ENCODE assay signal across 9 cellular contexts in the genomic region with DNA sequence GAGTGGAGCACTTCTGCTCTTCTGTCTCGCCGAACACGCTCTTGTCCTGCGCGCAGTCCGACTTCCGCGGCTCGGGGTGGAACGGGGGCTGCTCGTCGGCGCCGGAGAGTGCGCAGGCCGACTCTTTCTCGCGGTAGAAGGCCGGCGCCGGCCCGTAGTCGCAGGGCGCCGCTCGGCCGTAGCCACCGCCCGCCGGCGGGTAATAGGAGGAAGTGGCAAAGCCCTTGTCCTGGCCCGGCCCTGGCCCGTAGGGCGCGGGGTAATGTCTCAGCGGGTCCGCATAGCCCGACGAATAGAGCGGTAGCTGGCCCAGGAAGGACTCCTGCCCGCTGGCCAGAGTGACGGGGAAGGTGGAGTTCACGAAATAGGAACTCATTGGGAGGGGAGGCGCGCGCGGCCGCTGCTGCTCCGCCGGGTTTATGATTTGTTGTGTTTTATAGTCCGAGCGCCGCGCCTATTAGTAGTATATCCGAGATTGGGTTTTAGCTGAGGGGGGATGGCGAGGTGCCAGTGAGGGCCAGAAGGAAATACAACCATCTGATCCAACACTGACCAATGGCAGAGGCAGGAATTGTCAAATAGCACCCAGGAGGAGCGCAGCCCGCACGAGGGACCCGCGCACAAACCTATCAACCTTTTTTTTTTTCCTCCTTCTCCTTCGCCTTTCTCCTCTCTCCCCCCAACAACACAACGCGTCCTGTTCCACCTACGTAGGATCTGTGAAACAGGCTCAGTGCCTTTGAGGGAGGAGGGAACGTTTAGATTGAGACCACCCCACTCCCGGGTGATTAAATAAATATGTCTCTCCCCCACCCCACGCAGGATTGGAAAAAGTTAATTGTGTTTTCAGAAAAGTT. TPM values are rescaled to one million over a fixed set of nuclear protein-coding genes. Genes with fewer than 3 reads are reported as not detected.
A peak's percentile ranks its signal among the peaks of the same experiment; 100 is the strongest.
DNase-seq lines count a peak whose midpoint lies in the region; ATAC-seq and TF ChIP-seq lines count a peak whose summit lies in the region.
"Had no signal": no experiment of that assay in that cellular context is flagged by ENCODE, and none has a peak within 500 bp of the region (broad histone marks: within the 10 kb centered on the region; RNA-seq: fewer than 3 reads in every experiment).

No MANE protein-coding gene starts in this region.

- H3K9ac ChIP-seq in parathyroid adenoma = no peak overlapping the region

- H3K27ac ChIP-seq in parathyroid adenoma = no peak overlapping the region

- peak; percentile 87 for DNase-seq in AG10803 (ENCODE audit: low read depth)
- peak; percentile 34 for DNase-seq in H4 (ENCODE audit: low spot score)
- DNase-seq in UCSD-AML1 (lab: John Stamatoyannopoulos, UW; ENCODE audit: unreplicated experiment) = peak; percentile 65
- peak; percentile 85 for DNase-seq in fibroblast of mammary gland (ENCODE audit: low read depth)
- no peak for DNase-seq in NCI-H524 (lab: John Stamatoyannopoulos, UW)
- DNase-seq in inferior parietal cortex (ENCODE audit: extremely low spot score) = no peak

- no peaks in the 10 kb centered on the region for H3K79me2 ChIP-seq in parathyroid adenoma

- peak overlapping the region; percentile 25 for H2AFZ ChIP-seq in parathyroid adenoma

- H3K36me3 ChIP-seq in parathyroid adenoma (ENCODE audit: control insufficient read depth, insufficient read depth, low read length) = no peaks in the 10 kb centered on the region

- no peaks in the 10 kb centered on the region for H3K9me3 ChIP-seq in parathyroid adenoma (ENCODE audit: control insufficient read depth, low read length)

- H3K4me3 ChIP-seq in AG10803 (ENCODE audit: low read length) = peak overlapping the region; percentile 70
- H3K4me3 ChIP-seq in fibroblast of mammary gland (ENCODE audit: control insufficient read depth, low read depth, low read length) = peak overlapping the region; percentile 65
- H3K4me3 ChIP-seq in parathyroid adenoma (ENCODE audit: low read depth, low read length) = peak overlapping the region; percentile 76

- ATAC-seq in GM21381 (IDR thresholded peaks at IDR 0.05; ENCODE audit: unreplicated experiment) = no peak
- ATAC-seq: HCT116 had no signal

- H3K27me3 ChIP-seq in parathyroid adenoma (ENCODE audit: control insufficient read depth, insufficient read depth, low read length) = peaks cover 9% of the 10 kb centered on the region

- TF ChIP-seq CTCF in AG10803 (conservative IDR thresholded peaks at IDR 0.05; ENCODE audit: low read length) (no peak), fibroblast of mammary gland (conservative IDR thresholded peaks at IDR 0.05; ENCODE audit: control insufficient read depth, insufficient read depth, low read depth, low read length) (no peak), parathyroid adenoma (IDR thresholded peaks at IDR 0.05) (no peak)

- peak overlapping the region; percentile 91 for H3K4me2 ChIP-seq in parathyroid adenoma (ENCODE audit: low read length)

- no peaks in the 10 kb centered on the region for H3K4me1 ChIP-seq in parathyroid adenoma

RNA-seq across cellular contexts. Expression of gene HOXB5, which starts 4.4 kb away (rescaled TPM):
- total RNA-seq in H4 (2014; rRNA removed; shearing (Covaris generic)) = 0.43 TPM in 1 of 2 replicates, not detected in the other

RNA-seq across cellular contexts. Expression of gene HOXB6, which starts 6.8 kb away (rescaled TPM):
- 1.4 and 3.1 TPM in 2 replicates for total RNA-seq in H4 (2014; rRNA removed; shearing (Covaris generic))

RNA-seq across cellular contexts. Expression of gene HOXB3, which starts 8.0 kb away (rescaled TPM):
- 2.0 and 5.6 TPM in 2 replicates for total RNA-seq in H4 (2014; rRNA removed; shearing (Covaris generic))

RNA-seq across cellular contexts. Expression of gene HOXB7, which starts 12.8 kb away (rescaled TPM):
- total RNA-seq in H4 (2014; rRNA removed; shearing (Covaris generic)) = 21.2 and 22.4 TPM in 2 replicates

RNA-seq across cellular contexts. Expression of gene HOXB8, which starts 17.1 kb away (rescaled TPM):
- total RNA-seq in H4 (2014; rRNA removed; shearing (Covaris generic)) = 1.2 and 6.3 TPM in 2 replicates

Comparison
In these comparisons a context has a peak if more than half of its experiments do, and no peak if none do; other contexts are left out.
1. DNase-seq: peak in AG10803 (single experiment), H4 (single experiment), UCSD-AML1 (single experiment) and fibroblast of mammary gland (single experiment); none in NCI-H524 (0 of 2) and inferior parietal cortex (single experiment).
2. Peak in every context shown above with its lines, with median percentiles within 50 percentile points of each other: H3K4me3 ChIP-seq.